In the genomic region with DNA sequence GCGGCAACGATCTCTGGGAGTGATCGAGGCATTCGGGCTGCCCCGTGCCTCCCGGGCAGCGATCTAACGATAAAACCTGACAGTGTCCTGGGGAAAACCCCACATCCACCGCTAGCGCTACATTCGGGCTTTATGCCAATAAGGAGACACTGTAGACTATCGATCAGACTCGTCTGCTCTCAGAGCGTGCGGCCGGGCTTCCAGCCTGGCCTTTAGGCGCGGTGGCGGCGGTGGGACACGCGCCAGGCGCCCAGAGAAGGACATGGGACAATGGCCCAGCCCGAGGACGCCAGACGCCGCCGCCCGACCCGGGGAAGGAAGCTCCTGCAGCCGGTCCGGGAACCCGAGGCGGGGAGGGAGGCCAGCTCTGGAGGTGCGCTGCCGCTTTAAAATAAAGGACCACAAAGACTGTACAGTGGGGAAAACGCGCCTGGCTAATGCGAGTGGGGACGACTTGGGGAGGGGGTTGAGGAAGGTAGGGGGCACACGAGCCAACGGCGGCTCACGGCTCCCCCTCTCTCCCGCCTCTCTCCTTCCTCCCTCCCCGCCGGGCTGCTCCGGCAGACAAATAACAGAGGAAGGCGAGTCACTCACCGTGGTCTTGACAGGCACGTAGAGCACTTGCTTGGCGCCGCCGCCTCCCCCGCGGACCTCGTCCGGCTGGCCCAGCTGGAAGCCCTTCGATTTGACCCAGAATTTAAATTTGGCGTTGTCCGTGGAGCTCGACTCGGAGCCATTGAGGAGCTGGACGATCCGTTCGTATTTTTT, we compare ENCODE assay signal across 8 cellular contexts. TPM values are rescaled to one million over a fixed set of nuclear protein-coding genes. Genes with fewer than 3 reads are reported as not detected.
DNase-seq lines count a peak whose midpoint lies in the region; ATAC-seq and TF ChIP-seq lines count a peak whose summit lies in the region.

No MANE protein-coding gene starts in this region.

- H3K27ac ChIP-seq in CD8-positive, alpha-beta memory T cell (ENCODE audit: low read depth, low read length): no peak overlapping the region

- TF ChIP-seq CTCF in WTC11 (IDR thresholded peaks at IDR 0.05): no peak

- no peak for TF ChIP-seq RAD21 in Ishikawa (IDR thresholded peaks at IDR 0.05; ENCODE audit: low read depth)

- no peaks in the 10 kb centered on the region for H3K36me3 Mint-ChIP-seq in WTC11
- H3K36me3 Mint-ChIP-seq in CD8-positive, alpha-beta memory T cell: no peaks in the 10 kb centered on the region

- no peaks in the 10 kb centered on the region for H3K4me1 ChIP-seq in CD8-positive, alpha-beta memory T cell (ENCODE audit: insufficient read depth, low read length)

- peaks cover 19% of the 10 kb centered on the region for H3K4me1 Mint-ChIP-seq in WTC11
- no peaks in the 10 kb centered on the region for H3K4me1 Mint-ChIP-seq in CD8-positive, alpha-beta memory T cell

- H3K9me3 Mint-ChIP-seq in WTC11: no peaks in the 10 kb centered on the region
- peaks cover 5 to 20% (median 13%) of the 10 kb centered on the region in 5 donors for H3K9me3 Mint-ChIP-seq in CD8-positive, alpha-beta memory T cell

- H3K27me3 Mint-ChIP-seq in WTC11 (ENCODE audit: low read depth): peaks cover 68% of the 10 kb centered on the region
- H3K27me3 Mint-ChIP-seq in CD8-positive, alpha-beta memory T cell: peaks cover 21% of the 10 kb centered on the region in 2 donors

- peak; percentile 76 for ATAC-seq in GM18502 (IDR thresholded peaks at IDR 0.05; ENCODE audit: poor library complexity, unreplicated experiment)
- peak; percentile 33 for ATAC-seq in WTC11
- ATAC-seq in GM19328 (IDR thresholded peaks at IDR 0.05; ENCODE audit: unreplicated experiment): no peak

- no peak overlapping the region for H3K27ac Mint-ChIP-seq in WTC11
- no peak overlapping the region for H3K27ac Mint-ChIP-seq in CD8-positive, alpha-beta memory T cell

- no peaks in the 10 kb centered on the region for H3K9me3 ChIP-seq in CD8-positive, alpha-beta memory T cell (ENCODE audit: low read length)

- H3K36me3 ChIP-seq in CD8-positive, alpha-beta memory T cell (ENCODE audit: insufficient read depth, low read length): no peaks in the 10 kb centered on the region

- DNase-seq in WTC11 (ENCODE audit: low spot score): peak; percentile 63
- peak in 40 of 51 donors; percentile 4 to 85 (median 47) for DNase-seq in hypothalamus (lab: John Stamatoyannopoulos, UW)
- peak; percentile 94 for DNase-seq in retina
- no peak for DNase-seq in CD8-positive, alpha-beta memory T cell
- no peak for DNase-seq in SIG-M5 (lab: John Stamatoyannopoulos, UW)

- POLR2A ChIA-PET in WTC11 (lab: Charles Lee): no interaction called here
- POLR2A ChIA-PET in CD8-positive, alpha-beta memory T cell (lab: Charles Lee): no interaction called here

- TF ChIP-seq EP300 in Ishikawa (IDR thresholded peaks at IDR 0.05; ENCODE audit: borderline replicate concordance): peak; percentile 9; the same call in 1 of the 2 replicates

- H3K27me3 ChIP-seq in CD8-positive, alpha-beta memory T cell (ENCODE audit: insufficient read depth, low read length, poor library complexity, severe bottlenecking): no peaks in the 10 kb centered on the region

- peak overlapping the region; percentile 82 for H3K4me3 Mint-ChIP-seq in WTC11
- H3K4me3 Mint-ChIP-seq in CD8-positive, alpha-beta memory T cell: no peak overlapping the region

- no peak overlapping the region for H3K4me3 ChIP-seq in CD8-positive, alpha-beta memory T cell (ENCODE audit: low read length)

- CTCF ChIA-PET in WTC11 (lab: Charles Lee): interaction anchor here (0.5 to 4.6 kb wide), 7 partner anchors 63 to 587 kb away, joined by 3 to 34 read pairs (median 4); no protein-coding TSS in a partner anchor
- CTCF ChIA-PET in CD8-positive, alpha-beta memory T cell (lab: Charles Lee): no interaction called here

TF ChIP-seq in Ishikawa, 13 proteins besides CTCF, POLR2A, EP300 and RAD21:
- TF ChIP-seq TAF1 (IDR thresholded peaks at IDR 0.05; ENCODE audit: low read depth): no peak
- TF ChIP-seq CEBPB (IDR thresholded peaks at IDR 0.05): no peak
- TF ChIP-seq FOXM1 (IDR thresholded peaks at IDR 0.05; ENCODE audit: borderline replicate concordance, low read depth): no peak
- no peak for TF ChIP-seq YY1 (IDR thresholded peaks at IDR 0.05; ENCODE audit: low read depth)
- no peak for TF ChIP-seq CREB1 (IDR thresholded peaks at IDR 0.05; ENCODE audit: low read depth)
- TF ChIP-seq ZBTB7A (IDR thresholded peaks at IDR 0.05; ENCODE audit: low read depth): peak; percentile 89
- TF ChIP-seq TCF12 (IDR thresholded peaks at IDR 0.05; ENCODE audit: low read depth): no peak; the same call in 1 of the 2 replicates
- TF ChIP-seq NFIC (IDR thresholded peaks at IDR 0.05): no peak; the same call in 1 of the 2 replicates

TF ChIP-seq in WTC11, 78 proteins besides CTCF, POLR2A, EP300 and RAD21:
- TF ChIP-seq NR1H2 (CRISPR knock-in tag; IDR thresholded peaks at IDR 0.05): 0 out of 2 replicates have a peak, but pooled peaks have one; percentile 20
- no peak for TF ChIP-seq JAZF1 (CRISPR knock-in tag; IDR thresholded peaks at IDR 0.05)
- TF ChIP-seq ZBTB43 (CRISPR knock-in tag; IDR thresholded peaks at IDR 0.05): peak; percentile 3; the same call in 1 of the 2 replicates
- TF ChIP-seq CBFB (CRISPR knock-in tag; IDR thresholded peaks at IDR 0.05; ENCODE audit: low read depth): no peak
- TF ChIP-seq SMAD3 (CRISPR knock-in tag; IDR thresholded peaks at IDR 0.05; ENCODE audit: borderline replicate concordance): no peak
- TF ChIP-seq HMGXB4 (CRISPR knock-in tag; IDR thresholded peaks at IDR 0.05): 0 out of 2 replicates have a peak, but pooled peaks have one; percentile 63

RNA-seq across cellular contexts. Expression of gene NOL4, which starts 2.1 kb away (rescaled TPM):
- 0.57 to 1.4 TPM (median 1.2 TPM) in 3 replicates for total RNA-seq in WTC11 (2021)
- not detected for total RNA-seq in CD8-positive, alpha-beta memory T cell
- polyA plus RNA-seq in CD8-positive, alpha-beta memory T cell: not detected

Comparison
In these comparisons a context has a peak if more than half of its experiments do, and no peak if none do; other contexts are left out.
1. DNase-seq: peak in WTC11 (single experiment), hypothalamus (40 of 51) and retina (single experiment); none in CD8-positive, alpha-beta memory T cell (0 of 5) and SIG-M5 (single experiment).